7 cellular contexts compared by ENCODE assay signal in genomic region chr10:129963076-129963830, GRCh38. TPM values are rescaled to one million over a fixed set of nuclear protein-coding genes. Genes with fewer than 3 reads are reported as not detected.
DNase-seq lines count a peak whose midpoint lies in the region; ATAC-seq and TF ChIP-seq lines count a peak whose summit lies in the region.

No MANE protein-coding gene starts in this region.

- intact Hi-C loops in heart left ventricle (cut with DNase I) (loop anchor here in 6 of 10 donors (5.0 to 10.0 kb wide), 8 partner anchors 71 to 941 kb away; partner anchors contain the start of gene MGMT (in 2 of the 6)), sigmoid colon (cut with DNase I) (loop anchor here (5.0 kb wide), 3 partner anchors 149 to 866 kb away; partner anchors contain the start of genes C10orf143 and MGMT)

- no peaks in the 10 kb centered on the region for H3K9me3 ChIP-seq in HAP-1
- H3K9me3 ChIP-seq in heart left ventricle, result no peaks in the 10 kb centered on the region
- H3K9me3 ChIP-seq in sigmoid colon, result no peaks in the 10 kb centered on the region

- in situ Hi-C loops in HAP-1 (cut with MboI; ENCODE audit: low sequenced_read_pairs), result loop anchor here (5.0 to 25.0 kb wide), 5 partner anchors 116 to 1826 kb away; partner anchors contain the start of genes GLRX3, MGMT and MKI67

- H3K27me3 ChIP-seq in HAP-1 (ENCODE audit: low read depth) (no peaks in the 10 kb centered on the region), heart left ventricle (peaks cover 16 to 98% (median 56%) of the 10 kb centered on the region in 9 donors), sigmoid colon (peaks cover 74 to 98% (median 87%) of the 10 kb centered on the region in 3 donors)

- H3K4me1 ChIP-seq in HAP-1, result peaks cover 28% of the 10 kb centered on the region
- peaks cover 0 to 53% (median 7%) of the 10 kb centered on the region in 12 donors for H3K4me1 ChIP-seq in heart left ventricle
- peaks cover 0 to 64% (median 56%) of the 10 kb centered on the region in 4 donors for H3K4me1 ChIP-seq in sigmoid colon

- TF ChIP-seq CTCF in WI38 (IDR thresholded peaks at IDR 0.05; ENCODE audit: low read depth, low read length), result no peak
- no peak for TF ChIP-seq CTCF in heart left ventricle (IDR thresholded peaks at IDR 0.05)
- TF ChIP-seq CTCF in sigmoid colon (IDR thresholded peaks at IDR 0.05), result no peak

- H3K36me3 ChIP-seq in HAP-1 (replicated peaks) (peaks cover 2% of the 10 kb centered on the region), heart left ventricle (no peaks in the 10 kb centered on the region), sigmoid colon (no peaks in the 10 kb centered on the region)

- WGBS in heart left ventricle, 4 donors, result 1% methylated on average over 41 to 89 of the region's 89 CpGs
- 1 to 2% methylated on average over 89 of the region's 89 CpGs for WGBS in sigmoid colon, 2 donors

- TF ChIP-seq POLR2A in heart left ventricle (IDR thresholded peaks at IDR 0.05) (no peak), sigmoid colon (IDR thresholded peaks at IDR 0.05) (no peak)

- DNase-seq in HAP-1 (ENCODE audit: low spot score in 2 of 2) (peak in 1 of 2 experiments; percentile 53), heart left ventricle (peak in 1 of 5 donors; percentile 49), sigmoid colon (peak; percentile 65), NCI-H446 treated with DMSO at 0.1 percent for 48 hours (lab: John Stamatoyannopoulos, UW) (no peak), putamen (ENCODE audit: low spot score) (no peak)

- ATAC-seq in heart left ventricle (peak in 2 of 4 donors; percentile 16 to 17), HG03457 (IDR thresholded peaks at IDR 0.05; ENCODE audit: unreplicated experiment) (no peak)

- H3K4me3 ChIP-seq in HAP-1 (peak overlapping the region; percentile 49), WI38 (ENCODE audit: low read depth, low read length) (peak overlapping the region; percentile 51), heart left ventricle (peak overlapping the region; percentile 63 to 93 (median 73)), sigmoid colon (peak overlapping the region; percentile 29 to 60 (median 50))

- no peak for TF ChIP-seq EP300 in sigmoid colon (IDR thresholded peaks at IDR 0.05)

- H3K27ac ChIP-seq in heart left ventricle (peak overlapping the region; percentile 79 to 94 (median 90)), sigmoid colon (peak overlapping the region; percentile 54 to 78 (median 68))

RNA-seq across cellular contexts. Expression of gene EBF3, which starts 0.8 kb away (rescaled TPM):
- 1 to 10 TPM; 3.6 to 8.8 (median 7.2) TPM for total RNA-seq in heart left ventricle
- 1 to 10 TPM; 4.3 TPM for polyA plus RNA-seq in heart left ventricle
- 1 to 10 TPM; 4.3 to 8.9 (median 5.8) TPM for total RNA-seq in sigmoid colon
- 1 to 10 TPM in 2 of 3 donors, not detected in 1; 1.2 to 1.3 TPM for polyA plus RNA-seq in sigmoid colon
